ENCODE assay signal across 17 cellular contexts in genomic region chr12:52144512-52145227, GRCh38. TPM values are rescaled to one million over a fixed set of nuclear protein-coding genes. Genes with fewer than 3 reads are reported as not detected.
A peak's percentile ranks its signal among the peaks of the same experiment; 100 is the strongest.
DNase-seq lines count a peak whose midpoint lies in the region; ATAC-seq and TF ChIP-seq lines count a peak whose summit lies in the region.
"Had no signal": no experiment of that assay in that cellular context is flagged by ENCODE, and none has a peak within 500 bp of the region (broad histone marks: within the 10 kb centered on the region; RNA-seq: fewer than 3 reads in every experiment).

No MANE protein-coding gene starts in this region.

- peak overlapping the region; percentile 92 to 96 for H3K27ac ChIP-seq in prostate gland
- no peak overlapping the region for H3K27ac ChIP-seq in gastrocnemius medialis
- no peak overlapping the region for H3K27ac ChIP-seq in sigmoid colon
- H3K27ac ChIP-seq: ascending aorta had no signal

- H3K36me3 Mint-ChIP-seq in Calu3 (ENCODE audit: insufficient read depth, unreplicated experiment) (peaks cover 50% of the 10 kb centered on the region), endothelial cell (ENCODE audit: low read depth, unreplicated experiment) (peaks cover 3% of the 10 kb centered on the region)

- peak overlapping the region; percentile 100 for H3K27ac Mint-ChIP-seq in Calu3 (ENCODE audit: unreplicated experiment)
- no peak overlapping the region for H3K27ac Mint-ChIP-seq in endothelial cell (ENCODE audit: unreplicated experiment)

- in situ Hi-C loops in gastrocnemius medialis (cut with MboI; ENCODE audit: low sequenced_read_pairs in 4 of 4), result no loop called here

- H3K9me3 Mint-ChIP-seq in Calu3 (ENCODE audit: low read depth, unreplicated experiment) (no peaks in the 10 kb centered on the region), endothelial cell (ENCODE audit: unreplicated experiment) (no peaks in the 10 kb centered on the region)

- H3K27me3 ChIP-seq in adipocyte (replicated peaks; ENCODE audit: control insufficient read depth, insufficient read depth, low read length), result no peaks in the 10 kb centered on the region
- H3K27me3 ChIP-seq in prostate gland (replicated peaks; ENCODE audit: insufficient read depth), result no peaks in the 10 kb centered on the region
- H3K27me3 ChIP-seq in gastrocnemius medialis, result no peaks in the 10 kb centered on the region
- no peaks in the 10 kb centered on the region for H3K27me3 ChIP-seq in sigmoid colon
- H3K27me3 ChIP-seq: ascending aorta had no signal

- no peak for TF ChIP-seq CTCF in Calu3 (IDR thresholded peaks at IDR 0.05; ENCODE audit: unreplicated experiment)
- TF ChIP-seq CTCF in prostate gland (IDR thresholded peaks at IDR 0.05), result no peak
- TF ChIP-seq CTCF in gastrocnemius medialis (IDR thresholded peaks at IDR 0.05 in 4 of 5, conservative IDR thresholded peaks at IDR 0.05 in 1 of 5), result no peak
- no peak for TF ChIP-seq CTCF in endothelial cell (IDR thresholded peaks at IDR 0.05; ENCODE audit: unreplicated experiment)
- TF ChIP-seq CTCF in sigmoid colon (IDR thresholded peaks at IDR 0.05), result no peak

- DNase-seq in Calu3 (no peak), adipocyte (ENCODE audit: low read depth) (no peak), islet precursor cell (peak; percentile 55), prostate gland (ENCODE audit: low spot score) (no peak), gastrocnemius medialis (no peak), endothelial cell (ENCODE audit: low spot score) (no peak), sigmoid colon (no peak)
- no peak for DNase-seq in stimulated activated CD4-positive, alpha-beta T cell treated with anti-CD3 and anti-CD28 coated beads, Interleukin-4, amount 100 ng/mL, for 4 hours
- DNase-seq: activated gamma-delta T cell; erythroblast; NCI-H1436 treated with DMSO at 0.1 percent for 48 hours; NK-92 treated with Interleukin-12 subunit alpha and Interleukin-12 subunit beta, amount 100 ng/mL, for 24 hours; stimulated activated CD4-positive, alpha-beta T cell treated with anti-CD3 and anti-CD28 coated beads, Interleukin-15, amount 100 ng/mL, for 24 hours; T-helper 9 cell had no signal

- H3K9ac ChIP-seq in adipocyte (ENCODE audit: low read length), result peak overlapping the region; percentile 63

- BruUV-seq in Calu3 (replicated peaks; lab: Mats Ljungman, UMichigan), result no TSS peak

- H3K4me3 ChIP-seq in adipocyte (ENCODE audit: low read length) (no peak overlapping the region), prostate gland (no peak overlapping the region), gastrocnemius medialis (no peak overlapping the region), sigmoid colon (no peak overlapping the region)
- H3K4me3 ChIP-seq: ascending aorta, GM12878 had no signal

- H3K36me3 ChIP-seq in adipocyte (ENCODE audit: control insufficient read depth, insufficient read depth, low read length, severe bottlenecking) (no peaks in the 10 kb centered on the region), prostate gland (no peaks in the 10 kb centered on the region), gastrocnemius medialis (no peaks in the 10 kb centered on the region), sigmoid colon (no peaks in the 10 kb centered on the region)
- H3K36me3 ChIP-seq: ascending aorta had no signal

- H3K4me1 ChIP-seq in adipocyte (ENCODE audit: control insufficient read depth, insufficient read depth, low read length), result peaks cover 49% of the 10 kb centered on the region
- H3K4me1 ChIP-seq in prostate gland (replicated peaks), result peaks cover 51% of the 10 kb centered on the region
- H3K4me1 ChIP-seq in gastrocnemius medialis, result peaks cover 14 to 26% of the 10 kb centered on the region in 2 donors
- H3K4me1 ChIP-seq in sigmoid colon, result peaks cover 0 to 33% (median 28%) of the 10 kb centered on the region in 4 donors

- H3K9me3 ChIP-seq in adipocyte (ENCODE audit: control insufficient read depth, low read length) (no peaks in the 10 kb centered on the region), prostate gland (no peaks in the 10 kb centered on the region), gastrocnemius medialis (no peaks in the 10 kb centered on the region), sigmoid colon (no peaks in the 10 kb centered on the region)
- H3K9me3 ChIP-seq: ascending aorta had no signal

- H3K4me1 Mint-ChIP-seq in Calu3 (ENCODE audit: low read depth, unreplicated experiment) (peaks cover 42% of the 10 kb centered on the region), endothelial cell (ENCODE audit: unreplicated experiment) (peaks cover 17% of the 10 kb centered on the region)

- H3K27me3 Mint-ChIP-seq in Calu3 (ENCODE audit: unreplicated experiment) (no peaks in the 10 kb centered on the region), endothelial cell (ENCODE audit: unreplicated experiment) (peaks cover 3% of the 10 kb centered on the region)

- TF ChIP-seq EP300 in sigmoid colon (IDR thresholded peaks at IDR 0.05), result no peak

- no peak for ATAC-seq in gastrocnemius medialis
- ATAC-seq: GM12878, Right ventricle myocardium inferior had no signal

- WGBS in prostate gland, result 84% methylated on average over 16 of the region's 16 CpGs
- 74 to 86% methylated on average over 16 of the region's 16 CpGs for WGBS in sigmoid colon, 2 donors

- H3K4me3 Mint-ChIP-seq in Calu3 (ENCODE audit: low read depth, unreplicated experiment), result no peak overlapping the region
- H3K4me3 Mint-ChIP-seq in endothelial cell (ENCODE audit: unreplicated experiment), result no peak overlapping the region

- TF ChIP-seq POLR2A in prostate gland (IDR thresholded peaks at IDR 0.05) (no peak), gastrocnemius medialis (IDR thresholded peaks at IDR 0.05) (no peak), sigmoid colon (IDR thresholded peaks at IDR 0.05) (no peak)

- CTCF ChIA-PET in Calu3 (lab: Charles Lee), result interaction anchor here (1.9 kb wide), 1 partner anchor 735 kb away, joined by 10 read pairs; no protein-coding TSS in a partner anchor

- intact Hi-C loops in Calu3 (cut with micrococcal nuclease; ENCODE audit: unreplicated experiment) (loop anchor here (5.0 to 10.0 kb wide), 3 partner anchors 440 to 838 kb away; no protein-coding TSS in a partner anchor), prostate gland (cut with DNase I) (no loop called here), gastrocnemius medialis (cut with DNase I; ENCODE audit: low total_unique reads) (loop anchor here (5.0 kb wide), 1 partner anchor 138 kb away; no protein-coding TSS in a partner anchor), sigmoid colon (cut with DNase I) (no loop called here)

RNA-seq across cellular contexts. Expression of gene KRT80, which starts 47.1 kb away (rescaled TPM):
- total RNA-seq in Calu3 (2022) (32.7 and 45.5 TPM in 2 replicates), prostate gland (1 to 10 TPM; 1.9 to 3.7 TPM), gastrocnemius medialis (under 1 TPM in 2 of 4 donors, not detected in 2; 0.13 to 0.26 TPM), endothelial cell (ENCODE audit: unreplicated experiment) (1.5 TPM), sigmoid colon (not detected)
- polyA plus RNA-seq in sigmoid colon, result under 1 TPM in 2 of 3 donors, not detected in 1; under 0.01 to 0.34 TPM
- total RNA-seq: ascending aorta, GM12878, Right ventricle myocardium inferior had no signal

Comparison
In these comparisons a context has a peak if more than half of its experiments do, and no peak if none do; other contexts are left out.
1. H3K27ac ChIP-seq: peak in prostate gland (2 of 2); none in gastrocnemius medialis (0 of 4) and sigmoid colon (0 of 4).
2. intact Hi-C loops: an anchor here in Calu3 (5.0 to 10.0 kb wide) and gastrocnemius medialis (5.0 kb wide); none called in prostate gland and sigmoid colon.